ENCODE assay signal across 2 cellular contexts in the genomic region with DNA sequence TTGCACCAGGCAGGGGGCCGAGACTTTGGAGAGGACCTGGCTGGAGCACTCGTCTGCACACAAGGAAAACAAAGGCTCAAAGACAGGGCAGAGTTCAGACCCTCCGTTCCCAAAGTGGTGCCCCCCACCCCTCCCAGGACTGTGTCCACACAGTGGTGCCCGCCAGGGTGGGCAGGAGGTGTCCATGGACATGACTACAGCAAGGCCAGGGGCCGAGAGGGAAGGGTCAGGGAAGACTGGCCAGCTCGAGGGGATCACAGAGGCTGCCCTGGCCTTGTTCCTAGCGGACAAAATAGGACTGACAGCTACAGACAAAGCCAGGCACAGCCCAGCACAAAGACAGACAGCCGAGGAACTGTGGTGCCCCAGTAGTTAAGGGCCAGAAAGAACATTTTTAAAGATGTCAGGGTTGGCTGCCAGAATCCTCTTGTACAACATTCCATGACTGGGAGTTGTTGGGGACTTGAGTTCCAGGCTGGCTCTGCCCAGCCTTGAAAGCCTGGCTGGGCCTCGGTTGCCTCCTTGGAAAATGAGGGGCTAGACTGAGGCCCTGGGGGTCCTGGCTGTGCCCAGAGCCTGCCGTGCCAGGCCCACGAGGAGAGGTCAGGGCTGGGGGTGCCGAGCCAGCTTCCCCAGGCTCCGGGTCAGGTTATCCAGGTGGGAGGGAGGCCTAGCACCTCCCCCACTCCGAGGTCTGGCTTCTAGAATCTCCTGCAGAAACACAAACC.
TF ChIP-seq lines count a peak whose summit lies in the region.

No MANE protein-coding gene starts in this region.

TF ChIP-seq in GM23338, 12 proteins besides CTCF, POLR2A, EP300 and RAD21:
- TF ChIP-seq JUNB (IDR thresholded peaks at IDR 0.05; ENCODE audit: unreplicated experiment) = no peak
- no peak for TF ChIP-seq ZNF331 (CRISPR knock-in tag; IDR thresholded peaks at IDR 0.05; ENCODE audit: low read depth)
- TF ChIP-seq ZNF114 (CRISPR knock-in tag; IDR thresholded peaks at IDR 0.05) = no peak
- TF ChIP-seq POLR2AphosphoS5 (IDR thresholded peaks at IDR 0.05; ENCODE audit: low read depth) = no peak
- TF ChIP-seq ZNF462 (CRISPR knock-in tag; IDR thresholded peaks at IDR 0.05) = no peak
- no peak for TF ChIP-seq STAT1 (IDR thresholded peaks at IDR 0.05; ENCODE audit: unreplicated experiment)
- TF ChIP-seq REST (IDR thresholded peaks at IDR 0.05; ENCODE audit: unreplicated experiment) = no peak
- TF ChIP-seq EZH2 (IDR thresholded peaks at IDR 0.05; ENCODE audit: low read depth, unreplicated experiment) = no peak
- no peak for TF ChIP-seq NANOG (IDR thresholded peaks at IDR 0.05; ENCODE audit: borderline replicate concordance)
- no peak for TF ChIP-seq CREB1 (CRISPR knock-in tag; IDR thresholded peaks at IDR 0.05; ENCODE audit: low read depth)
- TF ChIP-seq EZH2phosphoT487 (IDR thresholded peaks at IDR 0.05; ENCODE audit: unreplicated experiment) = no peak

TF ChIP-seq in H1, 55 proteins besides CTCF, POLR2A, EP300 and RAD21:
- TF ChIP-seq, protein P1, sequence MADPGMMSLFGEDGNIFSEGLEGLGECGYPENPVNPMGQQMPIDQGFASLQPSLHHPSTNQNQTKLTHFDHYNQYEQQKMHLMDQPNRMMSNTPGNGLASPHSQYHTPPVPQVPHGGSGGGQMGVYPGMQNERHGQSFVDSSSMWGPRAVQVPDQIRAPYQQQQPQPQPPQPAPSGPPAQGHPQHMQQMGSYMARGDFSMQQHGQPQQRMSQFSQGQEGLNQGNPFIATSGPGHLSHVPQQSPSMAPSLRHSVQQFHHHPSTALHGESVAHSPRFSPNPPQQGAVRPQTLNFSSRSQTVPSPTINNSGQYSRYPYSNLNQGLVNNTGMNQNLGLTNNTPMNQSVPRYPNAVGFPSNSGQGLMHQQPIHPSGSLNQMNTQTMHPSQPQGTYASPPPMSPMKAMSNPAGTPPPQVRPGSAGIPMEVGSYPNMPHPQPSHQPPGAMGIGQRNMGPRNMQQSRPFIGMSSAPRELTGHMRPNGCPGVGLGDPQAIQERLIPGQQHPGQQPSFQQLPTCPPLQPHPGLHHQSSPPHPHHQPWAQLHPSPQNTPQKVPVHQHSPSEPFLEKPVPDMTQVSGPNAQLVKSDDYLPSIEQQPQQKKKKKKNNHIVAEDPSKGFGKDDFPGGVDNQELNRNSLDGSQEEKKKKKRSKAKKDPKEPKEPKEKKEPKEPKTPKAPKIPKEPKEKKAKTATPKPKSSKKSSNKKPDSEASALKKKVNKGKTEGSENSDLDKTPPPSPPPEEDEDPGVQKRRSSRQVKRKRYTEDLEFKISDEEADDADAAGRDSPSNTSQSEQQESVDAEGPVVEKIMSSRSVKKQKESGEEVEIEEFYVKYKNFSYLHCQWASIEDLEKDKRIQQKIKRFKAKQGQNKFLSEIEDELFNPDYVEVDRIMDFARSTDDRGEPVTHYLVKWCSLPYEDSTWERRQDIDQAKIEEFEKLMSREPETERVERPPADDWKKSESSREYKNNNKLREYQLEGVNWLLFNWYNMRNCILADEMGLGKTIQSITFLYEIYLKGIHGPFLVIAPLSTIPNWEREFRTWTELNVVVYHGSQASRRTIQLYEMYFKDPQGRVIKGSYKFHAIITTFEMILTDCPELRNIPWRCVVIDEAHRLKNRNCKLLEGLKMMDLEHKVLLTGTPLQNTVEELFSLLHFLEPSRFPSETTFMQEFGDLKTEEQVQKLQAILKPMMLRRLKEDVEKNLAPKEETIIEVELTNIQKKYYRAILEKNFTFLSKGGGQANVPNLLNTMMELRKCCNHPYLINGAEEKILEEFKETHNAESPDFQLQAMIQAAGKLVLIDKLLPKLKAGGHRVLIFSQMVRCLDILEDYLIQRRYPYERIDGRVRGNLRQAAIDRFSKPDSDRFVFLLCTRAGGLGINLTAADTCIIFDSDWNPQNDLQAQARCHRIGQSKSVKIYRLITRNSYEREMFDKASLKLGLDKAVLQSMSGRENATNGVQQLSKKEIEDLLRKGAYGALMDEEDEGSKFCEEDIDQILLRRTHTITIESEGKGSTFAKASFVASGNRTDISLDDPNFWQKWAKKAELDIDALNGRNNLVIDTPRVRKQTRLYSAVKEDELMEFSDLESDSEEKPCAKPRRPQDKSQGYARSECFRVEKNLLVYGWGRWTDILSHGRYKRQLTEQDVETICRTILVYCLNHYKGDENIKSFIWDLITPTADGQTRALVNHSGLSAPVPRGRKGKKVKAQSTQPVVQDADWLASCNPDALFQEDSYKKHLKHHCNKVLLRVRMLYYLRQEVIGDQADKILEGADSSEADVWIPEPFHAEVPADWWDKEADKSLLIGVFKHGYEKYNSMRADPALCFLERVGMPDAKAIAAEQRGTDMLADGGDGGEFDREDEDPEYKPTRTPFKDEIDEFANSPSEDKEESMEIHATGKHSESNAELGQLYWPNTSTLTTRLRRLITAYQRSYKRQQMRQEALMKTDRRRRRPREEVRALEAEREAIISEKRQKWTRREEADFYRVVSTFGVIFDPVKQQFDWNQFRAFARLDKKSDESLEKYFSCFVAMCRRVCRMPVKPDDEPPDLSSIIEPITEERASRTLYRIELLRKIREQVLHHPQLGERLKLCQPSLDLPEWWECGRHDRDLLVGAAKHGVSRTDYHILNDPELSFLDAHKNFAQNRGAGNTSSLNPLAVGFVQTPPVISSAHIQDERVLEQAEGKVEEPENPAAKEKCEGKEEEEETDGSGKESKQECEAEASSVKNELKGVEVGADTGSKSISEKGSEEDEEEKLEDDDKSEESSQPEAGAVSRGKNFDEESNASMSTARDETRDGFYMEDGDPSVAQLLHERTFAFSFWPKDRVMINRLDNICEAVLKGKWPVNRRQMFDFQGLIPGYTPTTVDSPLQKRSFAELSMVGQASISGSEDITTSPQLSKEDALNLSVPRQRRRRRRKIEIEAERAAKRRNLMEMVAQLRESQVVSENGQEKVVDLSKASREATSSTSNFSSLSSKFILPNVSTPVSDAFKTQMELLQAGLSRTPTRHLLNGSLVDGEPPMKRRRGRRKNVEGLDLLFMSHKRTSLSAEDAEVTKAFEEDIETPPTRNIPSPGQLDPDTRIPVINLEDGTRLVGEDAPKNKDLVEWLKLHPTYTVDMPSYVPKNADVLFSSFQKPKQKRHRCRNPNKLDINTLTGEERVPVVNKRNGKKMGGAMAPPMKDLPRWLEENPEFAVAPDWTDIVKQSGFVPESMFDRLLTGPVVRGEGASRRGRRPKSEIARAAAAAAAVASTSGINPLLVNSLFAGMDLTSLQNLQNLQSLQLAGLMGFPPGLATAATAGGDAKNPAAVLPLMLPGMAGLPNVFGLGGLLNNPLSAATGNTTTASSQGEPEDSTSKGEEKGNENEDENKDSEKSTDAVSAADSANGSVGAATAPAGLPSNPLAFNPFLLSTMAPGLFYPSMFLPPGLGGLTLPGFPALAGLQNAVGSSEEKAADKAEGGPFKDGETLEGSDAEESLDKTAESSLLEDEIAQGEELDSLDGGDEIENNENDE (IDR thresholded peaks at IDR 0.05; ENCODE audit: insufficient replicate concordance, low read length) = no peak
- TF ChIP-seq TAF7 (optimal IDR thresholded peaks at IDR 0.05; ENCODE audit: borderline replicate concordance, low read depth, low read length) (no peak), RBBP5 (IDR thresholded peaks at IDR 0.05; ENCODE audit: borderline replicate concordance, low read depth, low read length) (no peak), KDM4A (IDR thresholded peaks at IDR 0.05; ENCODE audit: low read depth, low read length, severe bottlenecking) (no peak), EZH2 (IDR thresholded peaks at IDR 0.05; ENCODE audit: low read depth, low read length, severe bottlenecking) (no peak), GABPA (IDR thresholded peaks at IDR 0.05; ENCODE audit: borderline replicate concordance, insufficient read depth, low read length) (0 out of 2 replicates have a peak, but pooled peaks have one; percentile 42)
